Comparison of ENCODE assay signal across 15 cellular contexts in the genomic region with DNA sequence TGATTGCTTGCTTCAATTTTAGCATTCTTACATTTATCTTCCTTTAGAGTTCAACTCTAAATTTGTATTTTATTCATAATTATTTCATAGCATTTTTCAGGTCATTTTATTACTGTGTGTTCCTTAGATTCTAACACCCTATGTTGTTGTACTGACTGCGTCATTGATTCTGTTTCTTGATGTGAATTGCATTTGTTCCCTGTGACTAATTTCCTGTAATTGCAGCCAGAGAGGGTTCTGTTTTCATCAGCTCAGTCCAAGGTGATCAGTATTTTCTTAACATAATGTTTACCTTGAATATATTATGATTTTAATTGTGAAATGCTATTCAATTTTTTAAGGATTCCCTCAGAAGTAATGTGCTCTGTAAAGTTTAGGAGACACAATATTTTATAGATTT.
"Had no signal": no experiment of that assay in that cellular context is flagged by ENCODE, and none has a peak within 500 bp of the region (broad histone marks: within the 10 kb centered on the region; RNA-seq: fewer than 3 reads in every experiment).

No MANE protein-coding gene starts in this region.

- H3K27ac Mint-ChIP-seq: activated CD4-positive, alpha-beta T cell treated with anti-CD3 and anti-CD28 coated beads, Interleukin-2, amount 10 ng/mL, durations not matched to agents 7 days and 5 days; activated naive CD4-positive, alpha-beta T cell treated with anti-CD3 and anti-CD28 coated beads, Interleukin-2, amount 10 ng/mL, durations not matched to agents 7 days and 5 days; activated T-helper 2 cell treated with anti-CD3 and anti-CD28 coated beads, Interferon-gamma antibody, Interleukin-2, Interleukin-4, amounts not matched to agents 10 μg/mL and 5 μg/mL and 100 μg/mL, durations not matched to agents 14 hours and 24 hours and 36 hours; memory B cell; nephron had no signal

- H3K36me3 ChIP-seq: thyroid gland, uterus had no signal

- ATAC-seq: psoas muscle, sciatic nerve had no signal

- H3K27me3 ChIP-seq: thyroid gland, uterus had no signal

- H3K4me3 ChIP-seq: psoas muscle, thyroid gland, uterus had no signal

- DNase-seq: activated CD4-positive, alpha-beta T cell treated with anti-CD3 and anti-CD28 coated beads, Interleukin-2, amount 10 ng/mL, durations not matched to agents 7 days and 5 days; activated CD4-positive, CD25-positive, alpha-beta regulatory T cell; activated naive CD4-positive, alpha-beta T cell treated with anti-CD3 and anti-CD28 coated beads, Interleukin-2, amount 10 ng/mL, durations not matched to agents 7 days and 5 days; activated T-cell treated with anti-CD3 and anti-CD28 coated beads for 4 hours; amniotic stem cell; psoas muscle; stimulated activated CD4-positive, alpha-beta T cell treated with anti-CD3 and anti-CD28 coated beads, Interleukin-4, amount 100 ng/mL, for 24 hours; T-helper 2 cell; thyroid gland; uterus had no signal

- H3K36me3 Mint-ChIP-seq: activated naive CD4-positive, alpha-beta T cell treated with anti-CD3 and anti-CD28 coated beads, Interleukin-2, amount 10 ng/mL, durations not matched to agents 7 days and 5 days; memory B cell had no signal

- FAIRE-seq: TTC549 had no signal

- H3K4me1 Mint-ChIP-seq: activated CD4-positive, alpha-beta T cell treated with anti-CD3 and anti-CD28 coated beads, Interleukin-2, amount 10 ng/mL, durations not matched to agents 7 days and 5 days; activated naive CD4-positive, alpha-beta T cell treated with anti-CD3 and anti-CD28 coated beads, Interleukin-2, amount 10 ng/mL, durations not matched to agents 7 days and 5 days; memory B cell; nephron had no signal

- H3K9me3 ChIP-seq: psoas muscle, thyroid gland, uterus had no signal

- H3K27ac ChIP-seq: psoas muscle, thyroid gland, uterus had no signal

- H3K27me3 Mint-ChIP-seq: activated CD4-positive, alpha-beta T cell treated with anti-CD3 and anti-CD28 coated beads, Interleukin-2, amount 10 ng/mL, durations not matched to agents 7 days and 5 days; activated naive CD4-positive, alpha-beta T cell treated with anti-CD3 and anti-CD28 coated beads, Interleukin-2, amount 10 ng/mL, durations not matched to agents 7 days and 5 days; memory B cell had no signal

- H3K9me3 Mint-ChIP-seq: memory B cell, nephron had no signal

- H3K4me1 ChIP-seq: psoas muscle, thyroid gland, uterus had no signal

- H3K4me3 Mint-ChIP-seq: activated CD4-positive, alpha-beta T cell treated with anti-CD3 and anti-CD28 coated beads, Interleukin-2, amount 10 ng/mL, durations not matched to agents 7 days and 5 days; activated naive CD4-positive, alpha-beta T cell treated with anti-CD3 and anti-CD28 coated beads, Interleukin-2, amount 10 ng/mL, durations not matched to agents 7 days and 5 days; memory B cell; nephron had no signal
